In genomic region chr5:59487068-59487686, GRCh38 we compare ENCODE assay signal across 16 cellular contexts.
"Had no signal": no experiment of that assay in that cellular context is flagged by ENCODE, and none has a peak within 500 bp of the region (broad histone marks: within the 10 kb centered on the region; RNA-seq: fewer than 3 reads in every experiment).

No MANE protein-coding gene starts in this region.

- H3K4me1 Mint-ChIP-seq: activated naive CD4-positive, alpha-beta T cell treated with anti-CD3 and anti-CD28 coated beads, Interleukin-2, amount 50 U/mL, for 24 hours; immature natural killer cell had no signal

- H3K9me3 ChIP-seq: breast epithelium, esophagus muscularis mucosa, lower lobe of right lung, thoracic aorta, uterus had no signal

- H3K4me3 Mint-ChIP-seq: activated naive CD4-positive, alpha-beta T cell treated with anti-CD3 and anti-CD28 coated beads, Interleukin-2, amount 50 U/mL, for 24 hours; activated T-cell treated with anti-CD3 and anti-CD28 coated beads, Interleukin-2, amount 50 U/mL, for 24 hours; immature natural killer cell; natural killer cell treated with Interleukin-12 subunit alpha and Interleukin-12 subunit beta and Interleukin-15 and Interleukin-18, amount 100 ng/mL, for 72 hours; stimulated activated naive CD8-positive, alpha-beta T cell treated with anti-CD3 and anti-CD28 coated beads, Interleukin-15, amount 100 ng/mL, for 72 hours had no signal

- H3K27me3 Mint-ChIP-seq: activated naive CD4-positive, alpha-beta T cell treated with anti-CD3 and anti-CD28 coated beads, Interleukin-2, amount 50 U/mL, for 24 hours had no signal

- ATAC-seq: natural killer cell treated with Interleukin-12 subunit alpha and Interleukin-12 subunit beta and Interleukin-15 and Interleukin-18, amount 100 ng/mL, for 72 hours; stimulated activated naive CD8-positive, alpha-beta T cell treated with anti-CD3 and anti-CD28 coated beads, Interleukin-15, amount 100 ng/mL, for 72 hours had no signal

- H3K36me3 ChIP-seq: breast epithelium, esophagus muscularis mucosa, lower lobe of right lung, thoracic aorta, uterus had no signal

- H3K27ac ChIP-seq: breast epithelium, lower lobe of right lung, skin epidermis, thoracic aorta, uterus had no signal

- H3K27me3 ChIP-seq: breast epithelium, esophagus muscularis mucosa, uterus had no signal

- H3K4me3 ChIP-seq: breast epithelium, esophagus muscularis mucosa, lower lobe of right lung, skin epidermis, thoracic aorta, uterus had no signal

- H3K9me3 Mint-ChIP-seq: activated naive CD4-positive, alpha-beta T cell treated with anti-CD3 and anti-CD28 coated beads, Interleukin-2, amount 50 U/mL, for 24 hours; activated T-cell treated with anti-CD3 and anti-CD28 coated beads, Interleukin-2, amount 50 U/mL, for 24 hours; natural killer cell treated with Interleukin-12 subunit alpha and Interleukin-12 subunit beta and Interleukin-15 and Interleukin-18, amount 100 ng/mL, for 72 hours; stimulated activated naive CD8-positive, alpha-beta T cell treated with anti-CD3 and anti-CD28 coated beads, Interleukin-15, amount 100 ng/mL, for 72 hours had no signal

- H3K27ac Mint-ChIP-seq: activated naive CD4-positive, alpha-beta T cell treated with anti-CD3 and anti-CD28 coated beads, Interleukin-2, amount 50 U/mL, for 24 hours; immature natural killer cell; natural killer cell treated with Interleukin-12 subunit alpha and Interleukin-12 subunit beta and Interleukin-15 and Interleukin-18, amount 100 ng/mL, for 72 hours; stimulated activated naive CD8-positive, alpha-beta T cell treated with anti-CD3 and anti-CD28 coated beads, Interleukin-15, amount 100 ng/mL, for 72 hours had no signal

- H3K36me3 Mint-ChIP-seq: activated naive CD4-positive, alpha-beta T cell treated with anti-CD3 and anti-CD28 coated beads, Interleukin-2, amount 50 U/mL, for 24 hours; immature natural killer cell; natural killer cell treated with Interleukin-12 subunit alpha and Interleukin-12 subunit beta and Interleukin-15 and Interleukin-18, amount 100 ng/mL, for 72 hours had no signal

- H3K4me1 ChIP-seq: breast epithelium, uterus had no signal

- DNase-seq: activated CD4-positive, alpha-beta T cell treated with anti-CD3 and anti-CD28 coated beads, Interleukin-2, amount 50 U/mL, for 1 hour; activated effector memory CD4-positive, alpha-beta T cell treated with Interleukin-2 at 50 U/mL for 16 hours; activated T-cell treated with anti-CD3 and anti-CD28 coated beads, Interleukin-2, amount 50 U/mL, for 24 hours; amniotic stem cell; immature natural killer cell; left cardiac atrium; lower lobe of right lung; stimulated activated CD4-positive, alpha-beta T cell treated with anti-CD3 and anti-CD28 coated beads, Interleukin-4, amount 100 ng/mL, for 4 hours; stimulated activated naive CD8-positive, alpha-beta T cell treated with anti-CD3 and anti-CD28 coated beads, Interleukin-15, amount 100 ng/mL, for 72 hours; uterus had no signal
